In the genomic region with DNA sequence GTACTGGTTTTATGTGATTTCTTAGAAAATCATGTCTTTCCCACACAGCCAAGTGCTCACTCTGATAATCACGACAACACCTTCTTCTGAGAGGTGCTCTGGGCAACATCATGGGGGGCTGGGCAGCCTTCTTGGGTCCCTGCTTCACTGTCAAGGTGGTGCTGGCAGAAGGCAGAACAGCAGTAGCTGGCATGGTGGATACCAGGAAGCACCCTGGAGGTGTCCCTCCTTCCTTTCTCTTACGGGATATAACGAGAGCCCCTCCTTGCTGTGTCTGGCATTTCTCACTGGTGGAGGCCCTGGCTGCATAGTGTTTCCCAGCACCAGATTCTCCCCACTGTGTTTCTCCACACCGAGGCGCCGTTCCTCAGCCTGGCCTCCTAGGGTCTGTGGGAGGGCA, we compare ENCODE assay signal across 27 cellular contexts.
"Had no signal": no experiment of that assay in that cellular context is flagged by ENCODE, and none has a peak within 500 bp of the region (broad histone marks: within the 10 kb centered on the region; RNA-seq: fewer than 3 reads in every experiment).

No MANE protein-coding gene starts in this region.

- H3K27ac ChIP-seq: epithelial cell of prostate, gastroesophageal sphincter, heart left ventricle, hepatocyte, left lung, prostate gland, right atrium auricular region, sigmoid colon, testis, tibial artery had no signal

- H3K9me3 ChIP-seq: gastroesophageal sphincter, heart left ventricle, left lung, mucosa of descending colon, prostate gland, right atrium auricular region, sigmoid colon, testis, tibial artery had no signal

- H3K27me3 ChIP-seq: dorsolateral prefrontal cortex, gastroesophageal sphincter, heart left ventricle, hepatocyte, left lung, right atrium auricular region, sigmoid colon, testis, tibial artery had no signal

- H3K4me1 ChIP-seq: left lung, prostate gland, right atrium auricular region, tibial artery had no signal

- DNase-seq: cortex of kidney; effector CD8-positive, alpha-beta T cell; endodermal cell; foreskin fibroblast; heart left ventricle; left cardiac atrium; left lung; mesenchymal stem cell; mucosa of descending colon; naive thymus-derived CD8-positive, alpha-beta T cell; nephron progenitor cell; nucleus accumbens; sigmoid colon; stimulated activated CD4-positive, alpha-beta T cell treated with anti-CD3 and anti-CD28 coated beads, Interleukin-2, amount 100 ng/mL, for 24 hours; stimulated activated CD4-positive, alpha-beta T cell treated with anti-CD3 and anti-CD28 coated beads, Interleukin-4, amount 100 ng/mL, for 24 hours; stimulated activated naive CD4-positive, alpha-beta T cell treated with Interleukin-2 at 50 U/mL for 16 hours; substantia nigra; testis; tibial artery had no signal

- H3K4me3 ChIP-seq: dorsolateral prefrontal cortex, gastroesophageal sphincter, heart left ventricle, hepatocyte, left lung, mucosa of descending colon, prostate gland, right atrium auricular region, sigmoid colon, testis, tibial artery had no signal

- H3K36me3 ChIP-seq: gastroesophageal sphincter, prostate gland, right atrium auricular region, sigmoid colon, tibial artery had no signal

- ATAC-seq: esophagus mucosa; gastroesophageal sphincter; left lung; mucosa of descending colon; naive thymus-derived CD8-positive, alpha-beta T cell; stimulated activated effector memory CD8-positive, alpha-beta T cell treated with anti-CD3 and anti-CD28 coated beads, Interleukin-12 subunit alpha, Interleukin-12 subunit beta, amount 100 ng/mL, for 72 hours had no signal
